In genomic region chr2:20940856-20941255, GRCh38 we compare ENCODE assay signal across 9 cellular contexts.
"Had no signal": no experiment of that assay in that cellular context is flagged by ENCODE, and none has a peak within 500 bp of the region (broad histone marks: within the 10 kb centered on the region; RNA-seq: fewer than 3 reads in every experiment).

No MANE protein-coding gene starts in this region.

- H3K27ac Mint-ChIP-seq: HFFc6, IgD-negative memory B cell had no signal

- H3K9me3 Mint-ChIP-seq: HFFc6 had no signal

- H3K36me3 ChIP-seq: HAP-1 had no signal

- H3K4me1 ChIP-seq: HAP-1 had no signal

- H3K4me3 Mint-ChIP-seq: HFFc6, IgD-negative memory B cell had no signal

- H3K4me1 Mint-ChIP-seq: IgD-negative memory B cell had no signal

- H3K27ac ChIP-seq: GM23248, HL-60 had no signal

- ATAC-seq: HCT116, HepG2 had no signal

- DNase-seq: GM23248, GOT3, H7, HFFc6 had no signal

- H3K4me3 ChIP-seq: GM23248, HAP-1 had no signal

- H3K9me3 ChIP-seq: HAP-1 had no signal

- H3K9ac ChIP-seq: GM23248 had no signal
